In the genomic region with DNA sequence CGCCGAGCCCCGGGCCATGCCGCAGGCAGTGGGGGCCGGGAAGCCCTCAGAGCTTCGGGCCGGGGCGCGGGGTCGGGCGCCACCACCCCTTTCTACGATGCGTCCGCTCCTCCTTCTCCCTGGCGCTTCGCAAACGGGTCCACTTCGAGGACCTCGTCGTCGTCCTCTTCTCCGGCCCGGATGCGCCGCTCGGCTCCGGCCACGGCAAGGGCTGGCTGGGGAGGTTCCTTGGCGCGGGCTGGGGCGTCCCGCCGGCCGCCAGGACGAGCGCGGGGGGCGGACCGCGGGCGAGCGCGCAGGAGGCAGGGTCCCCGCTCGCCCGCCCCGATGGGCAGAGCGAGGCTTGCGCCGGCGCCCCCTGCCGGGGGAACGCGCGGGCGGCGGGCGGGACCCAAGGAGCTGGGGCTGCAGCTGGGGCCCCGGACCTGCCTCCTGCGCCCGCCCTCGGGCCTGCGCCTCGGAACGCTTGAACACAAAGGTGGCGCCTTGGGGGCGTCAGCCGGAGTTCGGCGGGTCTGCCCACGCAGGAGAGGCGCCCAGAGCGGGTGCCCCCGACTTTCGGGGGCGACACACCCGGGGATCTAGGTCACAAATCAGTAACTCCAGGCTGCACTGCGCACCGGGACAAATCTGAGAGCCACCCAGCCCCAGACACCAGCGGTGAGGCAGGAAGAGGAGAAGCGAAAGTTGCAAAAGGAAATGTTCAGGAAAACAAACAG, we compare ENCODE assay signal across 8 cellular contexts. TPM values are rescaled to one million over a fixed set of nuclear protein-coding genes. Genes with fewer than 3 reads are reported as not detected.
DNase-seq lines count a peak whose midpoint lies in the region; ATAC-seq and TF ChIP-seq lines count a peak whose summit lies in the region.

A gene (minus strand): TSS at position 283 of the 719 bp plus-strand sequence.

- no peaks in the 10 kb centered on the region for H3K36me3 Mint-ChIP-seq in natural killer cell

- H3K9me3 ChIP-seq in A673 (ENCODE audit: low read depth, low read length, poor library complexity, severe bottlenecking), result no peaks in the 10 kb centered on the region
- H3K9me3 ChIP-seq in fibroblast of lung (ENCODE audit: control insufficient read depth, insufficient read depth, low read depth, low read length), result no peaks in the 10 kb centered on the region
- H3K9me3 ChIP-seq in transverse colon, result no peaks in the 10 kb centered on the region

- H3K4me3 Mint-ChIP-seq in natural killer cell, result peak within 1 kb of the TSS; percentile 53

- intact Hi-C loops in A673 (cut with micrococcal nuclease; ENCODE audit: unreplicated experiment) (loop anchor here (1.0 to 5.0 kb wide), 4 partner anchors 51 to 192 kb away; no protein-coding TSS in a partner anchor), natural killer cell (cut with micrococcal nuclease) (loop anchor here (1.0 to 5.0 kb wide), 2 partner anchors 175 to 1033 kb away; no protein-coding TSS in a partner anchor), transverse colon (cut with DNase I; ENCODE audit: low total_unique reads) (loop anchor here (5.0 to 10.0 kb wide), 4 partner anchors 55 to 183 kb away; no protein-coding TSS in a partner anchor)

- H3K4me3 ChIP-seq in A673 (ENCODE audit: low read depth, low read length, poor library complexity, severe bottlenecking) (peak within 1 kb of the TSS; percentile 65), fibroblast of lung (replicated peaks in 1 of 4; ENCODE audit: control extremely low read depth in 1 of 4, insufficient read depth in 1 of 4, low read depth in 3 of 4, low read length in 4 of 4) (peak within 1 kb of the TSS; percentile 63 to 86 (median 70)), transverse colon (peak within 1 kb of the TSS; percentile 49 to 91 (median 59))

- POLR2A ChIA-PET in A673 (lab: Charles Lee; ENCODE audit: low non-redundant PET), result no interaction called here

- H2AFZ ChIP-seq in fibroblast of lung (ENCODE audit: low read length), result peak within 1 kb of the TSS; percentile 58

- peaks cover 0 to 11% of the 10 kb centered on the region in 2 donors for H3K4me1 Mint-ChIP-seq in natural killer cell

- no peak for TF ChIP-seq EP300 in transverse colon (IDR thresholded peaks at IDR 0.05; ENCODE audit: low read depth)

- H3K4me1 ChIP-seq in A673 (ENCODE audit: insufficient read depth, low read length, poor library complexity, severe bottlenecking), result peaks cover 32% of the 10 kb centered on the region
- H3K4me1 ChIP-seq in fibroblast of lung (ENCODE audit: control insufficient read depth, extremely low read depth, insufficient read depth, low read length), result peaks cover 5% of the 10 kb centered on the region
- peaks cover 5 to 42% (median 31%) of the 10 kb centered on the region in 4 donors for H3K4me1 ChIP-seq in transverse colon

- CTCF ChIA-PET in A673 (lab: Charles Lee), result interaction anchor here (0.6 to 1.7 kb wide), 10 partner anchors 12 to 636 kb away, joined by 3 to 14 read pairs (median 4); no protein-coding TSS in a partner anchor

- no peaks in the 10 kb centered on the region for H3K79me2 ChIP-seq in fibroblast of lung (ENCODE audit: control insufficient read depth, insufficient read depth, low read length)

- in situ Hi-C loops in GM13976 (cut with MboI; ENCODE audit: low sequenced_read_pairs, unreplicated experiment) (no loop called here), transverse colon (cut with MboI; ENCODE audit: low pct_ligation_motif_present in 1 of 4, low pct_unique_long_range_greater_than_20kb in 1 of 4, low sequenced_read_pairs in 3 of 4) (loop anchor here in 3 of 4 donors (10.0 to 25.0 kb wide), 3 partner anchors 175 to 213 kb away; no protein-coding TSS in a partner anchor)

- no peaks in the 10 kb centered on the region for H3K27me3 ChIP-seq in A673 (replicated peaks; ENCODE audit: insufficient read depth, low read depth, low read length, poor library complexity)
- no peaks in the 10 kb centered on the region for H3K27me3 ChIP-seq in fibroblast of lung (ENCODE audit: control insufficient read depth, insufficient read depth, low read length)
- H3K27me3 ChIP-seq in transverse colon, result peaks cover 62% of the 10 kb centered on the region

- peak; percentile 47; the same call in 1 of the 2 replicates for TF ChIP-seq CTCF in A673 (conservative IDR thresholded peaks at IDR 0.05; ENCODE audit: low read depth, low read length)
- peak; percentile 54 for TF ChIP-seq CTCF in GM13976 (IDR thresholded peaks at IDR 0.05; ENCODE audit: borderline replicate concordance, control extremely low read depth, extremely low read depth, insufficient read depth, missing control alignments)
- TF ChIP-seq CTCF in fibroblast of lung (conservative IDR thresholded peaks at IDR 0.05 in 1 of 2, IDR thresholded peaks at IDR 0.05 in 1 of 2; ENCODE audit: low read depth in 1 of 2, low read length in 2 of 2), result peak in 1 of 2 donors; percentile 27
- peak; percentile 31 for TF ChIP-seq CTCF in natural killer cell (IDR thresholded peaks at IDR 0.05)
- peak; percentile 26 to 61 (median 48) for TF ChIP-seq CTCF in transverse colon (IDR thresholded peaks at IDR 0.05)

- peak within 1 kb of the TSS; percentile 61 for H3K9ac ChIP-seq in fibroblast of lung (ENCODE audit: insufficient read depth, low read length)

- H3K27ac ChIP-seq in A673 (ENCODE audit: low read depth, low read length, poor library complexity, severe bottlenecking) (peak within 1 kb of the TSS; percentile 57), fibroblast of lung (ENCODE audit: insufficient read depth, low read length) (peak within 1 kb of the TSS; percentile 30), transverse colon (peak within 1 kb of the TSS; percentile 81 to 94 (median 88))

- DNase-seq in A673 (ENCODE audit: low spot score) (peak; percentile 88), GM13976 (ENCODE audit: low spot score) (peak; percentile 83), NCI-H1092 treated with DMSO at 0.1 percent for 48 hours (lab: John Stamatoyannopoulos, UW) (peak; percentile 23), fibroblast of lung (ENCODE audit: low read depth in 2 of 2) (peak; percentile 34 to 70), natural killer cell (peak; percentile 46), transverse colon (peak; percentile 75)
- peak; percentile 44 for DNase-seq in activated CD8-positive, alpha-beta memory T cell treated with anti-CD3 and anti-CD28 coated beads, Interleukin-2, amount 50 U/mL, for 4 hours

- no peaks in the 10 kb centered on the region for H3K9me3 Mint-ChIP-seq in natural killer cell

- ATAC-seq in natural killer cell, result peak; percentile 65 to 88 (median 69)
- no peak for ATAC-seq in GM19395 (IDR thresholded peaks at IDR 0.05; ENCODE audit: unreplicated experiment)

- BruUV-seq in A673 (replicated peaks; lab: Mats Ljungman, UMichigan), result no TSS peak

- H4K20me1 ChIP-seq in fibroblast of lung (ENCODE audit: control insufficient read depth, extremely low read depth, insufficient read depth, low read length), result no peaks in the 10 kb centered on the region

- no peak within 1 kb of the TSS for H3K27ac Mint-ChIP-seq in natural killer cell

- H3K27me3 Mint-ChIP-seq in natural killer cell (ENCODE audit: low read depth in 2 of 2), result peaks cover 52 to 65% of the 10 kb centered on the region in 2 donors

- peak within 1 kb of the TSS; percentile 79 for H3K4me2 ChIP-seq in fibroblast of lung (ENCODE audit: extremely low read depth, insufficient read depth, low read length)

- WGBS in transverse colon (ENCODE audit: low coverage in 1 of 2), 2 donors, result 2% methylated on average over 6 to 65 of the region's 81 CpGs

- TF ChIP-seq POLR2A in transverse colon (IDR thresholded peaks at IDR 0.05), result no peak

- H3K36me3 ChIP-seq in A673 (ENCODE audit: insufficient read depth, low read length, poor library complexity, severe bottlenecking), result no peaks in the 10 kb centered on the region
- no peaks in the 10 kb centered on the region for H3K36me3 ChIP-seq in fibroblast of lung (ENCODE audit: control insufficient read depth, insufficient read depth, low read length)
- H3K36me3 ChIP-seq in transverse colon, result no peaks in the 10 kb centered on the region

RNA-seq across cellular contexts. Expression of the gene that starts here (rescaled TPM):
- 12.3 and 17.8 TPM in 2 replicates for total RNA-seq in A673 (2021)
- 27.9 and 39.5 TPM in 2 replicates for total RNA-seq in fibroblast of lung
- polyA plus RNA-seq in fibroblast of lung, result 2.3 and 10.9 TPM in 2 replicates
- polyA plus RNA-seq in fibroblast of lung (2012), result 2.9 and 15.6 TPM in 2 replicates
- polyA minus RNA-seq in fibroblast of lung (ENCODE audit: low replicate concordance), result 8.7 and 34.6 TPM in 2 replicates
- 1 to 10 TPM in 1 of 3 donors, not detected in 2; 1.7 TPM for total RNA-seq in natural killer cell
- total RNA-seq in transverse colon, result 10 to 100 TPM in 2 of 4 donors, 1 to 10 TPM in 2; 4.2 to 23.2 (median 11.2) TPM

Comparison
In these comparisons a context has a peak if more than half of its experiments do, and no peak if none do; other contexts are left out.
1. DNase-seq: peak in every context shown above with its lines; median percentile 88 in A673; 83 in GM13976; 75 in transverse colon; 52 in fibroblast of lung; 46 in natural killer cell; 44 in activated CD8-positive, alpha-beta memory T cell treated with anti-CD3 and anti-CD28 coated beads, Interleukin-2, amount 50 U/mL, for 4 hours; 23 in NCI-H1092 treated with DMSO at 0.1 percent for 48 hours.
2. H3K27ac ChIP-seq: peak in every context shown above with its lines; median percentile 88 in transverse colon; 57 in A673; 30 in fibroblast of lung.